9 cellular contexts compared by ENCODE assay signal in genomic region chr5:94793816-94794198, GRCh38.
DNase-seq lines count a peak whose midpoint lies in the region; ATAC-seq, FAIRE-seq and TF ChIP-seq lines count a peak whose summit lies in the region.
"Had no signal": no experiment of that assay in that cellular context is flagged by ENCODE, and none has a peak within 500 bp of the region (broad histone marks: within the 10 kb centered on the region; RNA-seq: fewer than 3 reads in every experiment).

No MANE protein-coding gene starts in this region.

- SMC1A ChIA-PET in GM12878 (lab: Charles Lee; ENCODE audit: uncharacterized antibody, unreplicated experiment), result interaction anchor here (0.6 to 3.4 kb wide), 19 partner anchors 9 to 216 kb away, joined by 3 to 30 read pairs (median 6); no protein-coding TSS in a partner anchor

- H3K4me3 ChIP-seq in GM12878 (no peak overlapping the region), testis (no peak overlapping the region)

- 0 out of 2 replicates have a peak overlapping the region, but pooled peaks have one; percentile 22 for H3K9ac ChIP-seq in GM12878 (ENCODE audit: control insufficient read depth, insufficient read depth, low read length)

- intact Hi-C loops in CD4-positive, alpha-beta T cell (cut with DNase I, micrococcal nuclease), result no loop called here
- intact Hi-C loops in GM12878 (cut with micrococcal nuclease; ENCODE audit: unreplicated experiment), result loop anchor here (2.0 to 5.0 kb wide), 2 partner anchors 47 to 92 kb away; no protein-coding TSS in a partner anchor
- intact Hi-C loops in testis (cut with DNase I; ENCODE audit: low total_unique reads), result no loop called here
- intact Hi-C loops in left cardiac atrium (cut with DNase I), result no loop called here

- H3K4me2 ChIP-seq in GM12878 (ENCODE audit: control insufficient read depth, insufficient read depth), result peak overlapping the region; percentile 43

- H3K36me3 Mint-ChIP-seq in CD4-positive, alpha-beta T cell (ENCODE audit: low read depth), result no peaks in the 10 kb centered on the region

- H3K27ac ChIP-seq in CD4-positive, alpha-beta T cell (ENCODE audit: low read depth, low read length), result no peak overlapping the region
- H3K27ac ChIP-seq in GM12878 (ENCODE audit: control insufficient read depth, insufficient read depth) (peak overlapping the region; percentile 74), testis (no peak overlapping the region)

- H3K4me1 ChIP-seq in GM12878 (ENCODE audit: control insufficient read depth, insufficient read depth, low read length), result peaks cover 34% of the 10 kb centered on the region
- no peaks in the 10 kb centered on the region for H3K4me1 ChIP-seq in testis

- POLR2A ChIA-PET in CD4-positive, alpha-beta T cell (lab: Charles Lee), result interaction anchor here (0.6 kb wide), 1 partner anchor 287 kb away, joined by 3 read pairs; no protein-coding TSS in a partner anchor
- POLR2A ChIA-PET in GM12878 (lab: Charles Lee), result interaction anchor here (0.6 to 1.8 kb wide), 6 partner anchors 13 to 48 kb away, joined by 3 to 7 read pairs (median 4); no protein-coding TSS in a partner anchor

- BruUV-seq in GM12878 (replicated peaks; lab: Mats Ljungman, UMichigan), result no TSS peak

- CTCF ChIA-PET in CD4-positive, alpha-beta T cell (lab: Charles Lee), result no interaction called here
- CTCF ChIA-PET in GM12878 (lab: Yijun Ruan, JAX), result interaction anchor here (0.7 to 3.7 kb wide), 9 partner anchors 8 to 56 kb away, joined by 3 to 15 read pairs (median 4); no protein-coding TSS in a partner anchor

- TF ChIP-seq CTCF in CD4-positive, alpha-beta T cell (IDR thresholded peaks at IDR 0.05), result no peak
- TF ChIP-seq CTCF in GM12878 (IDR thresholded peaks at IDR 0.05 in 2 of 3, conservative IDR thresholded peaks at IDR 0.05 in 1 of 3; ENCODE audit: control insufficient read depth in 2 of 3, extremely low read depth in 1 of 3, insufficient read depth in 1 of 3, low read depth in 3 of 3, low read length in 3 of 3) (no peak), testis (IDR thresholded peaks at IDR 0.05) (no peak)

- TF ChIP-seq POLR2A in GM12878 (IDR thresholded peaks at IDR 0.05; ENCODE audit: low read depth, low read length), result no peak
- no peak for TF ChIP-seq POLR2A in testis (IDR thresholded peaks at IDR 0.05)

- peak overlapping the region; percentile 40 for H2AFZ ChIP-seq in GM12878 (ENCODE audit: control insufficient read depth, low read depth, low read length)

- TF ChIP-seq EP300 in GM12878 (IDR thresholded peaks at IDR 0.05; ENCODE audit: borderline replicate concordance in 1 of 2, control insufficient read depth in 1 of 2, low read depth in 2 of 2, low read length in 2 of 2), result no peak

- H3K36me3 ChIP-seq in GM12878 (ENCODE audit: control insufficient read depth in 2 of 2, insufficient read depth in 2 of 2, low read length in 1 of 2) (0 out of 4 replicates have a peak, but pooled peaks cover 0 to 2% of the 10 kb centered on the region in 2 experiments), testis (ENCODE audit: low read depth, missing control alignments) (no peaks in the 10 kb centered on the region)

- FAIRE-seq in GM12878 (lab: Jason Lieb, UNC), result no peak

- peak overlapping the region; percentile 27 for H3K4me3 Mint-ChIP-seq in CD4-positive, alpha-beta T cell

- in situ Hi-C loops in GM12878 (cut with MboI), result no loop called here

- peaks cover 41% of the 10 kb centered on the region for H3K4me1 Mint-ChIP-seq in CD4-positive, alpha-beta T cell (ENCODE audit: low read depth)

- TF ChIP-seq RAD21 in GM12878 (IDR thresholded peaks at IDR 0.05; ENCODE audit: insufficient read depth, low read depth, low read length), result no peak

- no peaks in the 10 kb centered on the region for H3K27me3 Mint-ChIP-seq in CD4-positive, alpha-beta T cell

- RAD21 ChIA-PET in GM12878 (lab: Charles Lee; ENCODE audit: unreplicated experiment), result interaction anchor here (1.0 to 2.3 kb wide), 8 partner anchors 18 to 278 kb away, joined by 3 to 12 read pairs (median 6); no protein-coding TSS in a partner anchor

- peak overlapping the region; percentile 94 for H3K27ac Mint-ChIP-seq in CD4-positive, alpha-beta T cell

- peak; percentile 54 for ATAC-seq in CD4-positive, alpha-beta T cell (ENCODE audit: poor library complexity)
- ATAC-seq in GM19452 (IDR thresholded peaks at IDR 0.05; ENCODE audit: unreplicated experiment) (peak; percentile 46), HG03439 (IDR thresholded peaks at IDR 0.05; ENCODE audit: unreplicated experiment) (peak; percentile 44), GM12878 (peak; percentile 76), left cardiac atrium (no peak)
- ATAC-seq: HCT116 had no signal

- DNase-seq in CD4-positive, alpha-beta T cell, result no peak
- DNase-seq in GM12878 (ENCODE audit: low read depth, low spot score) (no peak), testis (no peak), AML-193 (lab: John Stamatoyannopoulos, UW) (no peak), left cardiac atrium (no peak)
- DNase-seq in effector CD4-positive, alpha-beta T cell, result no peak

- no peaks in the 10 kb centered on the region for H3K9me3 Mint-ChIP-seq in CD4-positive, alpha-beta T cell

- no peaks in the 10 kb centered on the region for H4K20me1 ChIP-seq in GM12878 (ENCODE audit: control insufficient read depth, insufficient read depth)

- H3K79me2 ChIP-seq in GM12878 (ENCODE audit: control insufficient read depth, insufficient read depth, low read length), result no peaks in the 10 kb centered on the region

- H3K9me3 ChIP-seq in CD4-positive, alpha-beta T cell (ENCODE audit: control insufficient read depth, low read length), result no peaks in the 10 kb centered on the region
- no peaks in the 10 kb centered on the region; the same call in 2 of the 3 replicates for H3K9me3 ChIP-seq in GM12878 (replicated peaks; ENCODE audit: control insufficient read depth, insufficient read depth, low read length)
- no peaks in the 10 kb centered on the region for H3K9me3 ChIP-seq in testis

- H3K27me3 ChIP-seq in CD4-positive, alpha-beta T cell (ENCODE audit: control insufficient read depth, insufficient read depth, low read length), result no peaks in the 10 kb centered on the region
- H3K27me3 ChIP-seq in GM12878 (replicated peaks in 1 of 2; ENCODE audit: control insufficient read depth in 2 of 2, insufficient read depth in 2 of 2, low read length in 1 of 2), result no peaks in the 10 kb centered on the region
- H3K27me3 ChIP-seq in testis, result no peaks in the 10 kb centered on the region

TF ChIP-seq in GM12878, 131 proteins besides CTCF, POLR2A, EP300 and RAD21 (continues in another document):
- TF ChIP-seq USF1 (IDR thresholded peaks at IDR 0.05; ENCODE audit: borderline replicate concordance, extremely low read length, insufficient read depth, low read depth, low read length) (no peak), MXI1 (IDR thresholded peaks at IDR 0.05; ENCODE audit: low read depth, low read length) (no peak; the same call in 1 of the 2 replicates), HDAC2 (IDR thresholded peaks at IDR 0.05) (no peak), CREM (IDR thresholded peaks at IDR 0.05; ENCODE audit: low read depth) (peak; percentile 20; the same call in 1 of the 2 replicates), CBX3 (IDR thresholded peaks at IDR 0.05; ENCODE audit: borderline replicate concordance, low read depth) (no peak), E4F1 (IDR thresholded peaks at IDR 0.05; ENCODE audit: borderline replicate concordance, partially characterized antibody) (no peak), JUND (IDR thresholded peaks at IDR 0.05; ENCODE audit: low read depth, low read length) (no peak), ELK1 (IDR thresholded peaks at IDR 0.05; ENCODE audit: low read depth, low read length) (no peak), ZNF622 (IDR thresholded peaks at IDR 0.05) (no peak), TCF12 (IDR thresholded peaks at IDR 0.05; ENCODE audit: low read depth, low read length) (no peak), SMC3 (IDR thresholded peaks at IDR 0.05; ENCODE audit: borderline replicate concordance, low read length) (no peak)

Comparison
In these comparisons a context has a peak if more than half of its experiments do, and no peak if none do; other contexts are left out.
1. ATAC-seq: peak in CD4-positive, alpha-beta T cell (single experiment), GM19452 (single experiment), HG03439 (single experiment) and GM12878 (single experiment); none in left cardiac atrium (0 of 2).